ENCODE assay signal across 2 cellular contexts in the genomic region with DNA sequence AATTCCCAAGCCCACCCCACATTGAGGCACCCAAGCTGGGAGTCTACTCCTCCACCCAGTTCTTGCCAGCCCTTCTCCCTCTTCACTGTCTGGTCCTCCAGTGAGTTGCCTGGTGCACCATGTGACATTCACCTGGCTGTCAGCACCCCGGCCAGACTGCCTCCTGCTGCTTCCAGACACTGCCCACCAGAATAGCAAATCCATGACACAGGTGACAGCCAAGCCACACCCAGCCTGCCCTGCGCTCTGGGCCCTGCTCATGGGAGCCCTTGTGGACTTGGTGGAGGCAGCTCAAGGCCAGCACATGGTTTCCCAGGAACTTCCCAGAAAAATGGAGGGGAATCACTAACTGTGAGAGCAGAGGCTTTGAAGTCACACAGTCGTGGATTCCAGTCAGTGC.
TF ChIP-seq lines count a peak whose summit lies in the region.

No MANE protein-coding gene starts in this region.

TF ChIP-seq in A549, 52 proteins besides CTCF, POLR2A, EP300 and RAD21 (continued from another document):
- TF ChIP-seq BHLHE40 (IDR thresholded peaks at IDR 0.05; ENCODE audit: low read depth, low read length) (no peak), FOSL2 (IDR thresholded peaks at IDR 0.05) (no peak), FOSL2 (CRISPR knock-in tag; IDR thresholded peaks at IDR 0.05) (no peak), FOXS1 (CRISPR knock-in tag; IDR thresholded peaks at IDR 0.05) (no peak), SREBF2 (IDR thresholded peaks at IDR 0.05) (no peak), FOSB (CRISPR knock-in tag; IDR thresholded peaks at IDR 0.05) (no peak), TFCP2L1 (CRISPR knock-in tag; IDR thresholded peaks at IDR 0.05) (no peak), KDM1A (IDR thresholded peaks at IDR 0.05; ENCODE audit: low read depth) (no peak), CEBPB (IDR thresholded peaks at IDR 0.05) (no peak), SMC3 (IDR thresholded peaks at IDR 0.05) (no peak), CHD2 (IDR thresholded peaks at IDR 0.05; ENCODE audit: low read length, partially characterized antibody) (no peak), JUNB (IDR thresholded peaks at IDR 0.05) (no peak), PHF8 (IDR thresholded peaks at IDR 0.05; ENCODE audit: borderline replicate concordance, low read depth) (no peak), ZSCAN20 (CRISPR knock-in tag; IDR thresholded peaks at IDR 0.05) (no peak), HDAC2 (IDR thresholded peaks at IDR 0.05) (no peak)
- TF ChIP-seq, protein P1, sequence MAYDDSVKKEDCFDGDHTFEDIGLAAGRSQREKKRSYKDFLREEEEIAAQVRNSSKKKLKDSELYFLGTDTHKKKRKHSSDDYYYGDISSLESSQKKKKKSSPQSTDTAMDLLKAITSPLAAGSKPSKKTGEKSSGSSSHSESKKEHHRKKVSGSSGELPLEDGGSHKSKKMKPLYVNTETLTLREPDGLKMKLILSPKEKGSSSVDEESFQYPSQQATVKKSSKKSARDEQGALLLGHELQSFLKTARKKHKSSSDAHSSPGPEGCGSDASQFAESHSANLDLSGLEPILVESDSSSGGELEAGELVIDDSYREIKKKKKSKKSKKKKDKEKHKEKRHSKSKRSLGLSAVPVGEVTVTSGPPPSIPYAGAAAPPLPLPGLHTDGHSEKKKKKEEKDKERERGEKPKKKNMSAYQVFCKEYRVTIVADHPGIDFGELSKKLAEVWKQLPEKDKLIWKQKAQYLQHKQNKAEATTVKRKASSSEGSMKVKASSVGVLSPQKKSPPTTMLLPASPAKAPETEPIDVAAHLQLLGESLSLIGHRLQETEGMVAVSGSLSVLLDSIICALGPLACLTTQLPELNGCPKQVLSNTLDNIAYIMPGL (CRISPR knock-in tag; IDR thresholded peaks at IDR 0.05; ENCODE audit: borderline replicate concordance): no peak
TF ChIP-seq in A549: peak in this region for 0.

TF ChIP-seq in HCT116, 20 proteins besides CTCF, POLR2A, EP300 and RAD21 (continued from another document):
- TF ChIP-seq, protein P2, sequence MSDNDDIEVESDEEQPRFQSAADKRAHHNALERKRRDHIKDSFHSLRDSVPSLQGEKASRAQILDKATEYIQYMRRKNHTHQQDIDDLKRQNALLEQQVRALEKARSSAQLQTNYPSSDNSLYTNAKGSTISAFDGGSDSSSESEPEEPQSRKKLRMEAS (IDR thresholded peaks at IDR 0.05): peak; percentile 38; the same call in 1 of the 2 replicates
- TF ChIP-seq SP1 (IDR thresholded peaks at IDR 0.05; ENCODE audit: low read depth): no peak
